ENCODE assay signal across 23 cellular contexts in the genomic region with DNA sequence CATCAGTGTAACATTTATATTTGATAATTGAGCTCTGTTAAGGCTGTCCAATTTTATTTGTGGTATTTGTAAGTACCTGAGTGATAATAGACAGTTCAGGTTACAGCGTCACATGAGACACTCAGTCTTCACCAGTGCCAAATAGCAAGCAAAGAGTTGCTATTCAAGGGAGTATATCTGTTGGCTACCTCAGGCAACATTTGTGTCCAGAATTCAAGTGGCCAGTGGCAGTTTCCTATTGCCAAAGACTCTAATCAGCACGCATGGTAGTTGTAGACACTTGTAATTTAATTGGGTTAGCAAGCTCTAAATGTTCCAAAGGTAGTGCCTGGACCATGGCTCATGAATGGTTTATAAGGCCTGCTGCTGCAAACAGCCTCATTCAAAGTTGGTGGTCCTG.
DNase-seq lines count a peak whose midpoint lies in the region; ATAC-seq and TF ChIP-seq lines count a peak whose summit lies in the region.
"Had no signal": no experiment of that assay in that cellular context is flagged by ENCODE, and none has a peak within 500 bp of the region (broad histone marks: within the 10 kb centered on the region; RNA-seq: fewer than 3 reads in every experiment).

No MANE protein-coding gene starts in this region.

- no peaks in the 10 kb centered on the region for H3K9me3 ChIP-seq in left ventricle myocardium inferior (replicated peaks)
- H3K9me3 ChIP-seq in naive thymus-derived CD4-positive, alpha-beta T cell (ENCODE audit: control insufficient read depth in 2 of 3, low read length in 3 of 3): no peaks in the 10 kb centered on the region
- H3K9me3 ChIP-seq: BE2C had no signal

- no peaks in the 10 kb centered on the region for H3K27me3 ChIP-seq in left ventricle myocardium inferior (ENCODE audit: low read depth)
- H3K27me3 ChIP-seq in naive thymus-derived CD4-positive, alpha-beta T cell (ENCODE audit: control insufficient read depth in 2 of 2, insufficient read depth in 2 of 2, low read length in 2 of 2): no peaks in the 10 kb centered on the region
- H3K27me3 ChIP-seq: BE2C had no signal

- no peak for TF ChIP-seq CTCF in left ventricle myocardium inferior (IDR thresholded peaks at IDR 0.05; ENCODE audit: borderline replicate concordance)

- POLR2A ChIA-PET in naive thymus-derived CD4-positive, alpha-beta T cell (lab: Charles Lee): interaction anchor here (0.6 kb wide), 1 partner anchor 1477 kb away, joined by 3 read pairs; no protein-coding TSS in a partner anchor

- peak overlapping the region; percentile 76 for H3K27ac ChIP-seq in left ventricle myocardium inferior (replicated peaks)
- H3K27ac ChIP-seq in naive thymus-derived CD4-positive, alpha-beta T cell (ENCODE audit: low read depth, low read length): no peak overlapping the region
- H3K27ac ChIP-seq: PC-9 had no signal

- no peak overlapping the region for H3K4me3 ChIP-seq in left ventricle myocardium inferior
- H3K4me3 ChIP-seq in naive thymus-derived CD4-positive, alpha-beta T cell (ENCODE audit: low read length): no peak overlapping the region
- H3K4me3 ChIP-seq: PC-9 had no signal

- no peak overlapping the region for H3K27ac Mint-ChIP-seq in naive thymus-derived CD4-positive, alpha-beta T cell
- H3K27ac Mint-ChIP-seq: CD14-positive monocyte; CD8-positive, alpha-beta memory T cell; T-cell had no signal

- intact Hi-C loops in left ventricle myocardium inferior (cut with micrococcal nuclease): no loop called here
- intact Hi-C loops in naive thymus-derived CD4-positive, alpha-beta T cell (cut with micrococcal nuclease): no loop called here

- H3K27me3 Mint-ChIP-seq in naive thymus-derived CD4-positive, alpha-beta T cell: no peaks in the 10 kb centered on the region
- H3K27me3 Mint-ChIP-seq: CD8-positive, alpha-beta memory T cell; T-cell had no signal

- CTCF ChIA-PET in naive thymus-derived CD4-positive, alpha-beta T cell (lab: Charles Lee): interaction anchor here (0.8 kb wide), 1 partner anchor 55 kb away, joined by 3 read pairs; no protein-coding TSS in a partner anchor

- ATAC-seq in naive thymus-derived CD4-positive, alpha-beta T cell: no peak
- no peak for ATAC-seq in GM19324 (IDR thresholded peaks at IDR 0.05; ENCODE audit: low FRiP score, unreplicated experiment)
- ATAC-seq: T-cell had no signal

- H3K36me3 ChIP-seq in left ventricle myocardium inferior: no peaks in the 10 kb centered on the region
- H3K36me3 ChIP-seq in naive thymus-derived CD4-positive, alpha-beta T cell (ENCODE audit: control insufficient read depth in 2 of 3, insufficient read depth in 3 of 3, low read length in 3 of 3): no peaks in the 10 kb centered on the region
- H3K36me3 ChIP-seq: BE2C had no signal

- peaks cover 4% of the 10 kb centered on the region for H3K4me1 ChIP-seq in left ventricle myocardium inferior
- H3K4me1 ChIP-seq in naive thymus-derived CD4-positive, alpha-beta T cell (ENCODE audit: control insufficient read depth in 2 of 2, insufficient read depth in 2 of 2, low read length in 2 of 2): no peaks in the 10 kb centered on the region

- peaks cover 0 to 3% (median 0%) of the 10 kb centered on the region in 11 donors for H3K9me3 Mint-ChIP-seq in naive thymus-derived CD4-positive, alpha-beta T cell
- H3K9me3 Mint-ChIP-seq: CD8-positive, alpha-beta memory T cell; T-cell had no signal

- H3K36me3 Mint-ChIP-seq in naive thymus-derived CD4-positive, alpha-beta T cell: no peaks in the 10 kb centered on the region
- H3K36me3 Mint-ChIP-seq: CD14-positive monocyte; CD8-positive, alpha-beta memory T cell; T-cell had no signal

- no peaks in the 10 kb centered on the region for H3K4me1 Mint-ChIP-seq in naive thymus-derived CD4-positive, alpha-beta T cell
- H3K4me1 Mint-ChIP-seq: CD14-positive monocyte; CD8-positive, alpha-beta memory T cell; T-cell had no signal

- H3K4me3 Mint-ChIP-seq in naive thymus-derived CD4-positive, alpha-beta T cell: no peak overlapping the region
- H3K4me3 Mint-ChIP-seq: CD14-positive monocyte; CD8-positive, alpha-beta memory T cell; T-cell had no signal

- DNase-seq in NCI-H1092 treated with DMSO at 0.1 percent for 48 hours (lab: John Stamatoyannopoulos, UW) (peak; percentile 14), NCI-H1092 (lab: John Stamatoyannopoulos, UW) (no peak), NCI-H2107 (lab: John Stamatoyannopoulos, UW) (peak; percentile 62), NCI-H69 (lab: John Stamatoyannopoulos, UW) (peak; percentile 49), left ventricle myocardium inferior (no peak), UCSD-AML1 (lab: John Stamatoyannopoulos, UW; ENCODE audit: unreplicated experiment) (no peak)
- no peak for DNase-seq in naive thymus-derived CD4-positive, alpha-beta T cell
- DNase-seq: 8988T; ACHN; BE2C; CD8-positive, alpha-beta memory T cell; DMS 273 treated with DMSO at 0.1 percent for 48 hours; DND-41; Karpas-422; MV-4-11; NCI-H2029; NCI-H446 treated with DMSO at 0.1 percent for 48 hours; NCI-H774; PC-9; SHP77; T-cell had no signal

Comparison
In these comparisons a context has a peak if more than half of its experiments do, and no peak if none do; other contexts are left out.
1. DNase-seq: peak in NCI-H1092 treated with DMSO at 0.1 percent for 48 hours (single experiment), NCI-H2107 (single experiment) and NCI-H69 (single experiment); none in NCI-H1092 (single experiment), left ventricle myocardium inferior (single experiment), naive thymus-derived CD4-positive, alpha-beta T cell (0 of 9) and UCSD-AML1 (single experiment).